In the genomic region with DNA sequence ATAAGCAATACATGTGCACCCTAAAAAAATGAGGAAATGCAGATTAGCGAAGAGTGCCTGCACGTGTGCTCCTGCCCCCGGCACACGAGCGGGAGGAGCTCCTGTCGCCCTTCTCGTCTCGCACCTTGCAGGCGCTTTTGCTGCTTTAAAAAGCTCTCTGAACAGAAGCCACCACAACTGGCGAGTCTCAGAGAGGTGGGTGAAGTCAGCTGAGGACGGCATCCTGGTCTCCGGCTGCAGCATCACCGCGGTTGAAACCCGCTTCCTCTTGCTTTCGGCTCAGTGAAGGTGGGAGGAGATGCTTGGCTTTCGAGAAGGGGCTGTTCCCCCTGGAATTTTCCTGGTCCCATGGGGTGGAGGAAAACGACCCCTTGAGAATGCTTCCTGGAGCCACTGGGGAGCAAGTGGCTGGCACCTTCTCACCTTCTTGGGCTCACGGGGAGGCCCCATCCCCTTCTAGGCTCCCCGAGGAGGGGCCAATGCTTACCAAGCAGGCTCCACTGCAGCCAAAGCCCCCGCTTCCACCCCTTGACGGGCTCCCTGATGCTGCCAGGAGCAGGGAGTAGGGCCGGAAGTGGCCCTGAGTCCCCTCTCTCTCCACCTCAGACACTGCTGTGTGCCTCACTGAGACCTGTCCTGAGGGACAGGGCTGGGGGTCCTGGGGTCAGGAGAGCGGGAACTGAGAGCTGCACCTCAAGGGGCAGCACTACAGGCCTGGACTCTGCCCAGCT, we compare ENCODE assay signal across 8 cellular contexts. TPM values are rescaled to one million over a fixed set of nuclear protein-coding genes. Genes with fewer than 3 reads are reported as not detected.
A peak's percentile ranks its signal among the peaks of the same experiment; 100 is the strongest.
DNase-seq lines count a peak whose midpoint lies in the region; ATAC-seq and FAIRE-seq lines count a peak whose summit lies in the region.

No MANE protein-coding gene starts in this region.

- CTCF ChIA-PET in activated CD4-positive, alpha-beta T cell treated with anti-CD3 and anti-CD28 coated beads, Interleukin-2, amount 10 ng/mL, durations not matched to agents 7 days and 5 days (lab: Charles Lee): interaction anchor here (1.2 to 1.7 kb wide), 2 partner anchors 9 to 27 kb away, joined by 4 read pairs; no protein-coding TSS in a partner anchor

- H3K36me3 Mint-ChIP-seq in activated CD4-positive, alpha-beta T cell treated with anti-CD3 and anti-CD28 coated beads, Interleukin-2, amount 10 ng/mL, durations not matched to agents 7 days and 5 days (ENCODE audit: low read depth): no peaks in the 10 kb centered on the region

- peaks cover 7% of the 10 kb centered on the region for H3K27me3 Mint-ChIP-seq in activated CD4-positive, alpha-beta T cell treated with anti-CD3 and anti-CD28 coated beads, Interleukin-2, amount 10 ng/mL, durations not matched to agents 7 days and 5 days

- ATAC-seq in GM21381 (IDR thresholded peaks at IDR 0.05; ENCODE audit: unreplicated experiment) (no peak), HG02623 (IDR thresholded peaks at IDR 0.05; ENCODE audit: unreplicated experiment) (no peak)

- H3K4me3 Mint-ChIP-seq in activated CD4-positive, alpha-beta T cell treated with anti-CD3 and anti-CD28 coated beads, Interleukin-2, amount 10 ng/mL, durations not matched to agents 7 days and 5 days: peak overlapping the region; percentile 43

- peak overlapping the region; percentile 86 for H3K27ac Mint-ChIP-seq in activated CD4-positive, alpha-beta T cell treated with anti-CD3 and anti-CD28 coated beads, Interleukin-2, amount 10 ng/mL, durations not matched to agents 7 days and 5 days

- H3K4me1 Mint-ChIP-seq in activated CD4-positive, alpha-beta T cell treated with anti-CD3 and anti-CD28 coated beads, Interleukin-2, amount 10 ng/mL, durations not matched to agents 7 days and 5 days: peaks cover 25% of the 10 kb centered on the region

- FAIRE-seq in HTR-8/SVneo (lab: Jason Lieb, UNC): no peak

- DNase-seq in GM19238 (ENCODE audit: insufficient read length, low spot score) (peak; percentile 38), HTR-8/SVneo (ENCODE audit: insufficient read length, low spot score) (no peak), HK-2 (ENCODE audit: unreplicated experiment) (no peak)
- peak; percentile 77 for DNase-seq in activated CD4-positive, alpha-beta T cell treated with anti-CD3 and anti-CD28 coated beads, Interleukin-2, amount 10 ng/mL, durations not matched to agents 7 days and 5 days
- peak; percentile 73 for DNase-seq in effector CD4-positive, alpha-beta T cell
- peak; percentile 55 for DNase-seq in stimulated activated CD8-positive, alpha-beta memory T cell treated with anti-CD3 and anti-CD28 coated beads, Interleukin-12 subunit alpha, Interleukin-12 subunit beta, amount 100 ng/mL, for 4 hours (ENCODE audit: low read depth)

- POLR2A ChIA-PET in activated CD4-positive, alpha-beta T cell treated with anti-CD3 and anti-CD28 coated beads, Interleukin-2, amount 10 ng/mL, durations not matched to agents 7 days and 5 days (lab: Charles Lee): no interaction called here

- H3K9me3 Mint-ChIP-seq in activated CD4-positive, alpha-beta T cell treated with anti-CD3 and anti-CD28 coated beads, Interleukin-2, amount 10 ng/mL, durations not matched to agents 7 days and 5 days: peaks cover 3% of the 10 kb centered on the region

RNA-seq across cellular contexts. Expression of gene MXD4, which starts 29.2 kb away (rescaled TPM):
- 10 to 100 TPM; 22.8 to 24.6 TPM for total RNA-seq in activated CD4-positive, alpha-beta T cell treated with anti-CD3 and anti-CD28 coated beads, Interleukin-2, amount 10 ng/mL, durations not matched to agents 7 days and 5 days

RNA-seq across cellular contexts. Expression of gene HAUS3, which starts 49.2 kb away (rescaled TPM):
- total RNA-seq in activated CD4-positive, alpha-beta T cell treated with anti-CD3 and anti-CD28 coated beads, Interleukin-2, amount 10 ng/mL, durations not matched to agents 7 days and 5 days: 10 to 100 TPM; 25.3 to 26.4 TPM

RNA-seq across cellular contexts. Expression of gene POLN, which starts 49.2 kb away (rescaled TPM):
- 1 to 10 TPM; 3.3 to 3.8 TPM for total RNA-seq in activated CD4-positive, alpha-beta T cell treated with anti-CD3 and anti-CD28 coated beads, Interleukin-2, amount 10 ng/mL, durations not matched to agents 7 days and 5 days

Comparison
In these comparisons a context has a peak if more than half of its experiments do, and no peak if none do; other contexts are left out.
1. DNase-seq: peak in GM19238 (single experiment), activated CD4-positive, alpha-beta T cell treated with anti-CD3 and anti-CD28 coated beads, Interleukin-2, amount 10 ng/mL, durations not matched to agents 7 days and 5 days (single experiment), effector CD4-positive, alpha-beta T cell (single experiment) and stimulated activated CD8-positive, alpha-beta memory T cell treated with anti-CD3 and anti-CD28 coated beads, Interleukin-12 subunit alpha, Interleukin-12 subunit beta, amount 100 ng/mL, for 4 hours (single experiment); none in HTR-8/SVneo (single experiment) and HK-2 (single experiment).